In genomic region chr1:223258751-223259177, GRCh38 we compare ENCODE assay signal across 14 cellular contexts.
DNase-seq lines count a peak whose midpoint lies in the region; ATAC-seq and TF ChIP-seq lines count a peak whose summit lies in the region.
"Had no signal": no experiment of that assay in that cellular context is flagged by ENCODE, and none has a peak within 500 bp of the region (broad histone marks: within the 10 kb centered on the region; RNA-seq: fewer than 3 reads in every experiment).

No MANE protein-coding gene starts in this region.

- TF ChIP-seq CTCF in esophagus squamous epithelium (IDR thresholded peaks at IDR 0.05) (no peak), retinal pigment epithelial cell (conservative IDR thresholded peaks at IDR 0.05; ENCODE audit: low read depth, low read length) (no peak)

- peak; percentile 21 for DNase-seq in NCI-H2107 treated with DMSO at 0.1 percent for 48 hours (lab: John Stamatoyannopoulos, UW; ENCODE audit: unreplicated experiment)
- no peak for DNase-seq in NCI-H2107 (lab: John Stamatoyannopoulos, UW)
- DNase-seq in NOMO-1 treated with DMSO at 0.1 percent for 48 hours (lab: John Stamatoyannopoulos, UW; ENCODE audit: unreplicated experiment), result peak; percentile 21
- DNase-seq in esophagus squamous epithelium (lab: John Stamatoyannopoulos, UW), result no peak
- peak; percentile 4 for DNase-seq in retinal pigment epithelial cell (ENCODE audit: low read depth)
- no peak for DNase-seq in COLO668 (lab: John Stamatoyannopoulos, UW; ENCODE audit: unreplicated experiment)
- DNase-seq: activated CD4-positive, alpha-beta T cell treated with anti-CD3 and anti-CD28 coated beads, Interleukin-2, amount 10 ng/mL, durations not matched to agents 24 days and 14 days; kidney; NCI-H187; stimulated activated CD4-positive, alpha-beta T cell treated with anti-CD3 and anti-CD28 coated beads, Interleukin-4, amount 100 ng/mL, for 24 hours had no signal

- WGBS in esophagus squamous epithelium, 2 donors, result 21 to 32% methylated on average over 4 to 6 of the region's 6 CpGs

- intact Hi-C loops in esophagus squamous epithelium (cut with DNase I), result no loop called here

- no peak for TF ChIP-seq POLR2A in esophagus squamous epithelium (IDR thresholded peaks at IDR 0.05)

- H3K4me3 ChIP-seq in esophagus squamous epithelium, result no peak overlapping the region
- H3K4me3 ChIP-seq in retinal pigment epithelial cell (ENCODE audit: low read length), result no peak overlapping the region
- H3K4me3 ChIP-seq: suprapubic skin had no signal

- H3K4me1 ChIP-seq in esophagus squamous epithelium, result peaks cover 18 to 50% (median 18%) of the 10 kb centered on the region in 3 donors

- H3K27ac ChIP-seq in esophagus squamous epithelium, result peak overlapping the region in 3 of 4 donors; percentile 5 to 64 (median 6)
- H3K27ac ChIP-seq: suprapubic skin had no signal

- ATAC-seq in HG03432 (IDR thresholded peaks at IDR 0.05; ENCODE audit: unreplicated experiment) (no peak), HG02981 (IDR thresholded peaks at IDR 0.05; ENCODE audit: unreplicated experiment) (no peak)
- ATAC-seq: SK-N-SH treated with all-trans-retinoic acid at 6 μM for 48 hours had no signal

- no peaks in the 10 kb centered on the region for H3K9me3 ChIP-seq in esophagus squamous epithelium
- H3K9me3 ChIP-seq: suprapubic skin had no signal

- peaks cover 0 to 10% (median 0%) of the 10 kb centered on the region in 3 donors for H3K36me3 ChIP-seq in esophagus squamous epithelium
- H3K36me3 ChIP-seq: suprapubic skin had no signal

- no peaks in the 10 kb centered on the region for H3K27me3 ChIP-seq in esophagus squamous epithelium
- H3K27me3 ChIP-seq: suprapubic skin had no signal

Comparison
In these comparisons a context has a peak if more than half of its experiments do, and no peak if none do; other contexts are left out.
1. DNase-seq: peak in NCI-H2107 treated with DMSO at 0.1 percent for 48 hours (single experiment), NOMO-1 treated with DMSO at 0.1 percent for 48 hours (single experiment) and retinal pigment epithelial cell (single experiment); none in NCI-H2107 (single experiment), esophagus squamous epithelium (single experiment) and COLO668 (single experiment).